Comparison of ENCODE assay signal across 25 cellular contexts in genomic region chr5:108529381-108529780, GRCh38.
A peak's percentile ranks its signal among the peaks of the same experiment; 100 is the strongest.
DNase-seq lines count a peak whose midpoint lies in the region; ATAC-seq and TF ChIP-seq lines count a peak whose summit lies in the region.
"Had no signal": no experiment of that assay in that cellular context is flagged by ENCODE, and none has a peak within 500 bp of the region (broad histone marks: within the 10 kb centered on the region; RNA-seq: fewer than 3 reads in every experiment).

No MANE protein-coding gene starts in this region.

- peaks cover 5 to 6% of the 10 kb centered on the region in 2 donors for H3K9me3 Mint-ChIP-seq in activated naive CD4-positive, alpha-beta T cell treated with anti-CD3 and anti-CD28 coated beads, Interleukin-2, amount 50 U/mL, for 72 hours

- H3K4me3 ChIP-seq in RWPE2 (ENCODE audit: severe bottlenecking) = no peak overlapping the region
- no peak overlapping the region for H3K4me3 ChIP-seq in foreskin fibroblast (ENCODE audit: low read depth in 1 of 2, low read length in 2 of 2)
- H3K4me3 ChIP-seq in skeletal muscle cell (ENCODE audit: low read depth, low read length) = no peak overlapping the region
- H3K4me3 ChIP-seq: BLaER1, upper lobe of right lung had no signal

- peak; percentile 2 for DNase-seq in GM04504 (ENCODE audit: low read depth)
- no peak for DNase-seq in RWPE2 (ENCODE audit: low spot score)
- DNase-seq in foreskin fibroblast = peak; percentile 10 to 52
- DNase-seq in skeletal muscle cell (ENCODE audit: low read depth) = peak; percentile 4
- DNase-seq in erythroblast (lab: John Stamatoyannopoulos, UW) = no peak
- no peak for DNase-seq in SW480 (ENCODE audit: low spot score)
- DNase-seq in activated gamma-delta T cell (lab: John Stamatoyannopoulos, UW) = no peak
- no peak for DNase-seq in activated naive CD4-positive, alpha-beta T cell treated with anti-CD3 and anti-CD28 coated beads, Interleukin-2, amount 50 U/mL, for 72 hours (ENCODE audit: low spot score in 2 of 2)
- DNase-seq: activated CD4-positive, alpha-beta T cell treated with anti-CD3 and anti-CD28 coated beads for 4 hours; Calu3; effector CD8-positive, alpha-beta T cell; GDM1; islet precursor cell; NCI-H1092 treated with DMSO at 0.1 percent for 48 hours; NCI-H2081; NCI-H510A; RPMI8226; small intestine; stimulated activated CD4-positive, alpha-beta T cell treated with anti-CD3 and anti-CD28 coated beads, Interleukin-4, amount 100 ng/mL, for 1 hour; upper lobe of right lung had no signal

- H3K27ac ChIP-seq in RWPE2 (ENCODE audit: poor library complexity, severe bottlenecking) = no peak overlapping the region
- H3K27ac ChIP-seq: BLaER1, KMS-11, upper lobe of right lung had no signal

- TF ChIP-seq CTCF in RWPE2 (IDR thresholded peaks at IDR 0.05; ENCODE audit: poor library complexity, severe bottlenecking) = no peak
- TF ChIP-seq CTCF in foreskin fibroblast (IDR thresholded peaks at IDR 0.05; ENCODE audit: low read depth, low read length) = no peak

- no peaks in the 10 kb centered on the region for H3K4me1 ChIP-seq in RWPE2 (ENCODE audit: insufficient read depth, poor library complexity, severe bottlenecking)
- H3K4me1 ChIP-seq: BLaER1, upper lobe of right lung had no signal

- no peak for TF ChIP-seq POLR2A in erythroblast (IDR thresholded peaks at IDR 0.05; ENCODE audit: low read length)

- no peaks in the 10 kb centered on the region for H3K36me3 ChIP-seq in RWPE2 (ENCODE audit: low read depth)
- H3K36me3 ChIP-seq: BLaER1, upper lobe of right lung had no signal

- no peak overlapping the region for H3K27ac Mint-ChIP-seq in activated naive CD4-positive, alpha-beta T cell treated with anti-CD3 and anti-CD28 coated beads, Interleukin-2, amount 50 U/mL, for 72 hours
- H3K27ac Mint-ChIP-seq: activated T-helper 17 cell treated with anti-CD3 and anti-CD28 coated beads, Interleukin-2, amount 50 U/mL, for 72 hours; memory B cell; nephron had no signal

- peak; percentile 44; the same call in 1 of the 3 replicates for ATAC-seq in RWPE2 (ENCODE audit: low read depth)
- no peak for ATAC-seq in activated naive CD4-positive, alpha-beta T cell treated with anti-CD3 and anti-CD28 coated beads, Interleukin-2, amount 50 U/mL, for 72 hours
- ATAC-seq: activated T-helper 17 cell treated with anti-CD3 and anti-CD28 coated beads, Interleukin-2, amount 50 U/mL, for 72 hours; upper lobe of right lung had no signal

- H3K27me3 ChIP-seq in RWPE2 (ENCODE audit: insufficient read depth, poor library complexity, severe bottlenecking) = peaks cover 5% of the 10 kb centered on the region
- H3K27me3 ChIP-seq: BLaER1, upper lobe of right lung had no signal

- no peaks in the 10 kb centered on the region for H3K9me3 ChIP-seq in RWPE2 (ENCODE audit: severe bottlenecking)
- H3K9me3 ChIP-seq: upper lobe of right lung had no signal

- peaks cover 7 to 11% of the 10 kb centered on the region in 2 donors for H3K36me3 Mint-ChIP-seq in activated naive CD4-positive, alpha-beta T cell treated with anti-CD3 and anti-CD28 coated beads, Interleukin-2, amount 50 U/mL, for 72 hours

Comparison
In these comparisons a context has a peak if more than half of its experiments do, and no peak if none do; other contexts are left out.
1. DNase-seq: peak in GM04504 (single experiment), foreskin fibroblast (2 of 2) and skeletal muscle cell (single experiment); none in RWPE2 (single experiment), erythroblast (0 of 2), SW480 (single experiment), activated gamma-delta T cell (single experiment) and activated naive CD4-positive, alpha-beta T cell treated with anti-CD3 and anti-CD28 coated beads, Interleukin-2, amount 50 U/mL, for 72 hours (0 of 2).